In the genomic region with DNA sequence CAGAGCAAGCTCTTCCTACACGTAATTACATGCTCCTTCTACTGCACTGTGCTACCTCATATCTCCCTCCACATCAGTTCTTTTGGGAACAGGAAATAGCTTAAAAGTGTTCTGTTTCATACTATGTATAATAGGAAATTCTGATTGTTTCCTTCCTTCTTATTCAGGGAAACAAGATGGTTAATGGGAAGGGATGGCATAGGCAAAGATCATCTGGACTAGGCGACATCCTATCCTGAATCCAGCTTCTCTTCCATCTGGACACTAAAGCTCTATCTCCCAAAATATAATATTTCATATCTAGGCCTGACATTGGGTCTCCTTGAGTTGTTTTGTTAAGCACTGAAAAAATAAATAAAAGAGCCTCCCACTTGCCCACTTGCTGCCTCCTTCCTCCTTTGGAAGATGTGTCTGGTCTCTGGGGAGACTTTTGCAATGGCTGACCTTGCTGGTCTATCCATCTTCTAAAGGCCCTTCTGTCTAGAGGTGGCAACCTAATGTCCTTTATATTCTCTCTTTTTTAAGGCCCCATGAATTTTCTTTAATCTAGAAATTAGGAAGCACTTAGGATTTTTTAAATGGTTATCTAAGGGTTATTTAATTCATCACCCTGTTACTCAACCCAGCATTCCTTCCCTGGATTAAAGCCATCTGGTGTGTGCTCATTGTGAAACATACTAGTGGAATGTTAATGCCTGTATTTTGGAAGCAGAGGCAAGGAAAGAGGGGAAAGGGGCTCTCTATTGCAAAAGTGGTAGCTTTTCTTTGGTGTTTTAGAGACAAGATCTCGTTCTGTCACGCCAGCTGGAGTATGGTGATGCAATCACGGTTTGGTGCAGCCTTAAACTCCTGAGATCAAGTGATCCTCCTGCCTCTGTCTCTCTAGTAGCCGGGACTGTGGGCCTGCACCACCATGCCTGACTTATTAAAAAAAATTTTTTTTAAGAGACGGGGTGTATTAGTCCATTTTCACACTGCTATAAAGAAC, we compare ENCODE assay signal across 10 cellular contexts. TPM values are rescaled to one million over a fixed set of nuclear protein-coding genes. Genes with fewer than 3 reads are reported as not detected.
DNase-seq lines count a peak whose midpoint lies in the region; ATAC-seq and TF ChIP-seq lines count a peak whose summit lies in the region.
"Had no signal": no experiment of that assay in that cellular context is flagged by ENCODE, and none has a peak within 500 bp of the region (broad histone marks: within the 10 kb centered on the region; RNA-seq: fewer than 3 reads in every experiment).

No MANE protein-coding gene starts in this region.

- DNase-seq in AG04450 (ENCODE audit: low read depth, low spot score) (peak; percentile 96), NOMO-1 treated with DMSO at 0.1 percent for 48 hours (lab: John Stamatoyannopoulos, UW; ENCODE audit: unreplicated experiment) (peak; percentile 79), myocyte (ENCODE audit: low read depth) (peak; percentile 88), NCI-H2081 treated with DMSO at 0.1 percent for 48 hours (lab: John Stamatoyannopoulos, UW) (no peak), progenitor cell of endocrine pancreas (ENCODE audit: low spot score, unreplicated experiment) (no peak)
- no peak for DNase-seq in activated CD8-positive, alpha-beta memory T cell treated with anti-CD3 and anti-CD28 coated beads, Interleukin-2, amount 10 ng/mL, durations not matched to agents 7 days and 5 days
- DNase-seq: activated CD8-positive, alpha-beta memory T cell treated with anti-CD3 and anti-CD28 coated beads, Interleukin-2, amount 50 U/mL, for 48 hours; CD4-positive, CD25-positive, alpha-beta regulatory T cell had no signal

- no peaks in the 10 kb centered on the region for H3K9me3 Mint-ChIP-seq in progenitor cell of endocrine pancreas (ENCODE audit: low read depth)
- H3K9me3 Mint-ChIP-seq in activated CD8-positive, alpha-beta memory T cell treated with anti-CD3 and anti-CD28 coated beads, Interleukin-2, amount 10 ng/mL, durations not matched to agents 7 days and 5 days (ENCODE audit: low read depth): no peaks in the 10 kb centered on the region

- TF ChIP-seq CTCF in AG04450 (IDR thresholded peaks at IDR 0.05; ENCODE audit: low read depth, low read length) (no peak), progenitor cell of endocrine pancreas (IDR thresholded peaks at IDR 0.05; ENCODE audit: unreplicated experiment) (no peak)

- no peaks in the 10 kb centered on the region for H3K36me3 ChIP-seq in esophagus (ENCODE audit: control insufficient read depth in 2 of 2, insufficient read depth in 2 of 2, low read length in 1 of 2)

- no peaks in the 10 kb centered on the region for H3K4me1 Mint-ChIP-seq in progenitor cell of endocrine pancreas (ENCODE audit: low read depth)
- H3K4me1 Mint-ChIP-seq in activated CD8-positive, alpha-beta memory T cell treated with anti-CD3 and anti-CD28 coated beads, Interleukin-2, amount 10 ng/mL, durations not matched to agents 7 days and 5 days: peaks cover 3% of the 10 kb centered on the region
- H3K4me1 Mint-ChIP-seq: CD4-positive, CD25-positive, alpha-beta regulatory T cell had no signal

- peaks cover 9% of the 10 kb centered on the region for H3K27me3 Mint-ChIP-seq in progenitor cell of endocrine pancreas
- peaks cover 10% of the 10 kb centered on the region for H3K27me3 Mint-ChIP-seq in activated CD8-positive, alpha-beta memory T cell treated with anti-CD3 and anti-CD28 coated beads, Interleukin-2, amount 10 ng/mL, durations not matched to agents 7 days and 5 days

- no peaks in the 10 kb centered on the region for H3K4me1 ChIP-seq in esophagus (ENCODE audit: control insufficient read depth in 2 of 2, insufficient read depth in 2 of 2, low read length in 1 of 2)

- H3K4me3 ChIP-seq in AG04450 (ENCODE audit: low read depth, low read length) (no peak overlapping the region), esophagus (ENCODE audit: low read depth in 1 of 2, low read length in 2 of 2) (no peak overlapping the region)

- 40 to 63% methylated on average over 7 of the region's 7 CpGs for WGBS in esophagus, 2 donors

- CTCF ChIA-PET in AG04450 (lab: Charles Lee): interaction anchor here (1.1 to 2.2 kb wide), 5 partner anchors 8 to 87 kb away, joined by 3 to 14 read pairs (median 8); no protein-coding TSS in a partner anchor
- CTCF ChIA-PET in activated CD8-positive, alpha-beta memory T cell treated with anti-CD3 and anti-CD28 coated beads, Interleukin-2, amount 10 ng/mL, durations not matched to agents 7 days and 5 days (lab: Charles Lee): interaction anchor here (1.3 to 1.8 kb wide), 2 partner anchors 73 to 87 kb away, joined by 3 to 5 read pairs; no protein-coding TSS in a partner anchor

- H3K27ac Mint-ChIP-seq in progenitor cell of endocrine pancreas: no peak overlapping the region
- no peak overlapping the region for H3K27ac Mint-ChIP-seq in activated CD8-positive, alpha-beta memory T cell treated with anti-CD3 and anti-CD28 coated beads, Interleukin-2, amount 10 ng/mL, durations not matched to agents 7 days and 5 days
- H3K27ac Mint-ChIP-seq: CD4-positive, CD25-positive, alpha-beta regulatory T cell had no signal

- H3K36me3 Mint-ChIP-seq in progenitor cell of endocrine pancreas (ENCODE audit: insufficient read depth): no peaks in the 10 kb centered on the region
- H3K36me3 Mint-ChIP-seq in activated CD8-positive, alpha-beta memory T cell treated with anti-CD3 and anti-CD28 coated beads, Interleukin-2, amount 10 ng/mL, durations not matched to agents 7 days and 5 days: no peaks in the 10 kb centered on the region
- H3K36me3 Mint-ChIP-seq: CD4-positive, CD25-positive, alpha-beta regulatory T cell had no signal

- no peak overlapping the region for H3K4me3 Mint-ChIP-seq in progenitor cell of endocrine pancreas (ENCODE audit: low read depth)
- no peak overlapping the region for H3K4me3 Mint-ChIP-seq in activated CD8-positive, alpha-beta memory T cell treated with anti-CD3 and anti-CD28 coated beads, Interleukin-2, amount 10 ng/mL, durations not matched to agents 7 days and 5 days
- H3K4me3 Mint-ChIP-seq: CD4-positive, CD25-positive, alpha-beta regulatory T cell had no signal

- H3K27ac ChIP-seq in AG04450 (ENCODE audit: low read depth, low read length) (peak overlapping the region; percentile 98), esophagus (ENCODE audit: low read depth in 2 of 2, low read length in 1 of 2) (peak overlapping the region; percentile 57 to 64)

- POLR2A ChIA-PET in AG04450 (lab: Yijun Ruan, JAX): interaction anchor here (0.6 to 2.7 kb wide), 16 partner anchors 8 to 120 kb away, joined by 3 to 28 read pairs (median 5); a partner anchor contains a TSS

- no peak for ATAC-seq in GM19324 (IDR thresholded peaks at IDR 0.05; ENCODE audit: low FRiP score, unreplicated experiment)
- no peak for ATAC-seq in activated CD8-positive, alpha-beta memory T cell treated with anti-CD3 and anti-CD28 coated beads, Interleukin-2, amount 10 ng/mL, durations not matched to agents 7 days and 5 days

- no peaks in the 10 kb centered on the region for H3K27me3 ChIP-seq in AG04450 (ENCODE audit: control insufficient read depth, insufficient read depth, low read length)
- no peaks in the 10 kb centered on the region for H3K27me3 ChIP-seq in esophagus (ENCODE audit: control insufficient read depth in 1 of 2, insufficient read depth in 2 of 2, low read length in 2 of 2)

- H3K9me3 ChIP-seq in AG04450 (ENCODE audit: control insufficient read depth, insufficient read depth, low read length) (no peaks in the 10 kb centered on the region), esophagus (ENCODE audit: control insufficient read depth in 2 of 2, insufficient read depth in 1 of 2, low read depth in 1 of 2, low read length in 1 of 2) (no peaks in the 10 kb centered on the region)

RNA-seq across cellular contexts. Expression of a gene that starts 20.6 kb away (rescaled TPM):
- polyA plus RNA-seq in AG04450 (2011; rRNA removed): 251 and 288 TPM in 2 replicates
- 500 and 661 TPM in 2 replicates for polyA minus RNA-seq in AG04450 (2011; rRNA and poly(A)+ RNA removed)
- polyA plus RNA-seq in esophagus: 1 to 10 TPM; 2.9 to 4.2 TPM
- 17.2 and 32.0 TPM in 2 replicates for total RNA-seq in myocyte
- polyA plus RNA-seq in myocyte (2012): 16.6 TPM
- total RNA-seq in progenitor cell of endocrine pancreas: 2.3 and 4.0 TPM in 2 replicates
- under 1 TPM in 1 of 2 experiments, not detected in 1; 0.58 TPM for total RNA-seq in activated CD8-positive, alpha-beta memory T cell treated with anti-CD3 and anti-CD28 coated beads, Interleukin-2, amount 10 ng/mL, durations not matched to agents 7 days and 5 days

Comparison
In these comparisons a context has a peak if more than half of its experiments do, and no peak if none do; other contexts are left out.
1. DNase-seq: peak in AG04450 (single experiment), NOMO-1 treated with DMSO at 0.1 percent for 48 hours (single experiment) and myocyte (single experiment); none in NCI-H2081 treated with DMSO at 0.1 percent for 48 hours (single experiment), progenitor cell of endocrine pancreas (single experiment) and activated CD8-positive, alpha-beta memory T cell treated with anti-CD3 and anti-CD28 coated beads, Interleukin-2, amount 10 ng/mL, durations not matched to agents 7 days and 5 days (single experiment).